In the genomic region with DNA sequence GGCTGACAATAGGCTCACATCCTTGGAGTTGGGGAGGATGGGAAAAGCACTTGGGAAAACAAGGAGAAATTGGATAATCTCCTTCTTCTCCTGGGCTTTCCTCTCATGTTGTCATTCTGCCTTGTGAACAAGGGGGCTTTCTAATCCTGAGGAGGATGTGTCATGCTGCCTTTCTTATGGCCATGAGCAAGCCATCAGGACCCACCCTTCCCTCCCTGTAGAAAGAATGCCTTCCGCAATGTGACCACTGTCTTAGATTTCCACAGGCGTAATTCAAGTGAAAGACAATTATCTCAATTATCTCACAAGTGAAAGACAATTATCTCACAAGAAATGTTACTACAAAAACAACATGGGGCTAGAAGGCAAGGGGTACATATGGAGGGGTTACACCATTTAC, we compare ENCODE assay signal across 9 cellular contexts. TPM values are rescaled to one million over a fixed set of nuclear protein-coding genes. Genes with fewer than 3 reads are reported as not detected.
"Had no signal": no experiment of that assay in that cellular context is flagged by ENCODE, and none has a peak within 500 bp of the region (broad histone marks: within the 10 kb centered on the region; RNA-seq: fewer than 3 reads in every experiment).

No MANE protein-coding gene starts in this region.

- H3K36me3 Mint-ChIP-seq: IgD-negative memory B cell had no signal

- DNase-seq: H9, HCEC 1CT, KBM-7 had no signal

- H3K9me3 Mint-ChIP-seq: GM23338, H9, IgD-negative memory B cell had no signal

- H3K4me3 ChIP-seq: GM23338 had no signal

- H3K27ac Mint-ChIP-seq: GM23338, H9, IgD-negative memory B cell had no signal

- H3K4me2 ChIP-seq: GM23338 had no signal

- H3K27ac ChIP-seq: HL-60 had no signal

- ATAC-seq: GM23338, HepG2 had no signal

- H3K4me3 Mint-ChIP-seq: GM23338, H9, IgD-negative memory B cell had no signal

RNA-seq across cellular contexts. Expression of a gene that starts 3.0 kb away (rescaled TPM):
- total RNA-seq: GM23338, H1, H9, HepG2, HT1080 had no signal
- polyA plus RNA-seq: GM23338, H1, IgD-negative memory B cell had no signal

RNA-seq across cellular contexts. Expression of a gene that starts 39.8 kb away (rescaled TPM):
- total RNA-seq: H9 had no signal

RNA-seq across cellular contexts. Expression of a gene that starts 53.3 kb away (rescaled TPM):
- total RNA-seq: GM23338, H1, H9, HepG2, HT1080 had no signal
- polyA plus RNA-seq: GM23338, H1, HepG2, IgD-negative memory B cell had no signal

RNA-seq across cellular contexts. Expression of a gene that starts 56.7 kb away (rescaled TPM):
- total RNA-seq: GM23338, H1, H9, HepG2, HT1080 had no signal
- polyA plus RNA-seq: GM23338, H1, HepG2, IgD-negative memory B cell had no signal
